In genomic region chr1:168338589-168339503, GRCh38 we compare ENCODE assay signal across 33 cellular contexts.
"Had no signal": no experiment of that assay in that cellular context is flagged by ENCODE, and none has a peak within 500 bp of the region (broad histone marks: within the 10 kb centered on the region; RNA-seq: fewer than 3 reads in every experiment).

No MANE protein-coding gene starts in this region.

- H3K27ac ChIP-seq: ascending aorta, body of pancreas, Peyer's patch, RWPE1, SJCRH30 had no signal

- H3K27me3 Mint-ChIP-seq: activated B cell treated with CpG ODN at 0.5 μM for 24 hours; activated T-cell treated with anti-CD3 and anti-CD28 coated beads, Interleukin-2, amount 50 U/mL, for 24 hours had no signal

- H3K4me3 Mint-ChIP-seq: activated B cell treated with CpG ODN at 0.5 μM for 24 hours; activated CD4-positive, alpha-beta T cell treated with anti-CD3 and anti-CD28 coated beads, Interleukin-2, amount 10 ng/mL, durations not matched to agents 24 days and 14 days; activated CD8-positive, alpha-beta T cell treated with anti-CD3 and anti-CD28 coated beads for 36 hours; activated naive CD8-positive, alpha-beta T cell treated with anti-CD3 and anti-CD28 coated beads, Interleukin-2, amount 50 U/mL, for 24 hours; activated T-cell treated with anti-CD3 and anti-CD28 coated beads, Interleukin-2, amount 50 U/mL, for 24 hours; activated T-helper 1 cell treated with anti-CD3 and anti-CD28 coated beads, Interleukin-12 subunit alpha, Interleukin-12 subunit beta, Interleukin-2, Interleukin-4 antibody, amounts not matched to agents 30 ng/mL and 10 ng/mL and 1 ng/mL, durations not matched to agents 14 hours and 24 hours and 36 hours had no signal

- DNase-seq: activated B cell treated with CpG ODN at 0.5 μM for 24 hours; activated CD4-positive, alpha-beta T cell treated with anti-CD3 and anti-CD28 coated beads for 1 hour; activated CD4-positive, alpha-beta T cell treated with anti-CD3 and anti-CD28 coated beads, Interleukin-2, amount 10 ng/mL, durations not matched to agents 24 days and 14 days; activated CD8-positive, alpha-beta T cell treated with anti-CD3 and anti-CD28 coated beads for 36 hours; activated effector memory CD4-positive, alpha-beta T cell treated with Interleukin-2 at 50 U/mL for 16 hours; activated naive CD4-positive, alpha-beta T cell; activated naive CD8-positive, alpha-beta T cell treated with anti-CD3 and anti-CD28 coated beads, Interleukin-2, amount 50 U/mL, for 24 hours; activated T-cell treated with anti-CD3 and anti-CD28 coated beads, Interleukin-2, amount 50 U/mL, for 24 hours; amniotic stem cell; body of pancreas; central memory CD4-positive, alpha-beta T cell; KG1; NCI-H1092; NCI-H1417 treated with DMSO at 0.1 percent for 48 hours; NCI-H1694; NCI-H2029; NCI-H2107; NCI-H345; NCI-H510A; NCI-H526 treated with DMSO at 0.1 percent for 48 hours; NCI-H82; Peyer's patch; Right ventricle myocardium superior; SJCRH30; SK-N-SH; SW 1271; T1000 had no signal

- H3K9ac ChIP-seq: SK-N-SH had no signal

- ATAC-seq: activated CD8-positive, alpha-beta T cell treated with anti-CD3 and anti-CD28 coated beads for 36 hours; activated naive CD4-positive, alpha-beta T cell treated with anti-CD3 and anti-CD28 coated beads, Interleukin-2, amount 50 U/mL, for 72 hours; activated naive CD8-positive, alpha-beta T cell treated with anti-CD3 and anti-CD28 coated beads, Interleukin-2, amount 50 U/mL, for 24 hours; body of pancreas had no signal

- H3K4me3 ChIP-seq: ascending aorta, body of pancreas, Peyer's patch, SJCRH30 had no signal

- H3K27me3 ChIP-seq: ascending aorta, body of pancreas, Peyer's patch, SJCRH30 had no signal

- H3K36me3 Mint-ChIP-seq: activated naive CD4-positive, alpha-beta T cell treated with anti-CD3 and anti-CD28 coated beads, Interleukin-2, amount 50 U/mL, for 72 hours had no signal

- H3K36me3 ChIP-seq: ascending aorta, Peyer's patch, SJCRH30 had no signal

- H3K9me3 Mint-ChIP-seq: activated B cell treated with CpG ODN at 0.5 μM for 24 hours; activated CD8-positive, alpha-beta T cell treated with anti-CD3 and anti-CD28 coated beads for 36 hours; activated naive CD4-positive, alpha-beta T cell treated with anti-CD3 and anti-CD28 coated beads, Interleukin-2, amount 50 U/mL, for 72 hours; activated naive CD8-positive, alpha-beta T cell treated with anti-CD3 and anti-CD28 coated beads, Interleukin-2, amount 50 U/mL, for 24 hours; activated T-cell treated with anti-CD3 and anti-CD28 coated beads, Interleukin-2, amount 50 U/mL, for 24 hours had no signal

- H3K9me3 ChIP-seq: body of pancreas, Peyer's patch, SJCRH30, SK-N-SH had no signal

- H3K4me1 ChIP-seq: SJCRH30 had no signal

- H3K4me2 ChIP-seq: SK-N-SH had no signal

- FAIRE-seq: bronchial epithelial cell, TTC549 had no signal

- H3K27ac Mint-ChIP-seq: activated B cell treated with CpG ODN at 0.5 μM for 24 hours; activated CD4-positive, alpha-beta T cell treated with anti-CD3 and anti-CD28 coated beads, Interleukin-2, amount 10 ng/mL, durations not matched to agents 24 days and 14 days; activated CD8-positive, alpha-beta T cell treated with anti-CD3 and anti-CD28 coated beads for 36 hours; activated naive CD4-positive, alpha-beta T cell treated with anti-CD3 and anti-CD28 coated beads, Interleukin-2, amount 50 U/mL, for 72 hours; activated naive CD8-positive, alpha-beta T cell treated with anti-CD3 and anti-CD28 coated beads, Interleukin-2, amount 50 U/mL, for 24 hours; activated T-cell treated with anti-CD3 and anti-CD28 coated beads, Interleukin-2, amount 50 U/mL, for 24 hours; activated T-helper 1 cell treated with anti-CD3 and anti-CD28 coated beads, Interleukin-12 subunit alpha, Interleukin-12 subunit beta, Interleukin-2, Interleukin-4 antibody, amounts not matched to agents 30 ng/mL and 10 ng/mL and 1 ng/mL, durations not matched to agents 14 hours and 24 hours and 36 hours had no signal
